In the genomic region with DNA sequence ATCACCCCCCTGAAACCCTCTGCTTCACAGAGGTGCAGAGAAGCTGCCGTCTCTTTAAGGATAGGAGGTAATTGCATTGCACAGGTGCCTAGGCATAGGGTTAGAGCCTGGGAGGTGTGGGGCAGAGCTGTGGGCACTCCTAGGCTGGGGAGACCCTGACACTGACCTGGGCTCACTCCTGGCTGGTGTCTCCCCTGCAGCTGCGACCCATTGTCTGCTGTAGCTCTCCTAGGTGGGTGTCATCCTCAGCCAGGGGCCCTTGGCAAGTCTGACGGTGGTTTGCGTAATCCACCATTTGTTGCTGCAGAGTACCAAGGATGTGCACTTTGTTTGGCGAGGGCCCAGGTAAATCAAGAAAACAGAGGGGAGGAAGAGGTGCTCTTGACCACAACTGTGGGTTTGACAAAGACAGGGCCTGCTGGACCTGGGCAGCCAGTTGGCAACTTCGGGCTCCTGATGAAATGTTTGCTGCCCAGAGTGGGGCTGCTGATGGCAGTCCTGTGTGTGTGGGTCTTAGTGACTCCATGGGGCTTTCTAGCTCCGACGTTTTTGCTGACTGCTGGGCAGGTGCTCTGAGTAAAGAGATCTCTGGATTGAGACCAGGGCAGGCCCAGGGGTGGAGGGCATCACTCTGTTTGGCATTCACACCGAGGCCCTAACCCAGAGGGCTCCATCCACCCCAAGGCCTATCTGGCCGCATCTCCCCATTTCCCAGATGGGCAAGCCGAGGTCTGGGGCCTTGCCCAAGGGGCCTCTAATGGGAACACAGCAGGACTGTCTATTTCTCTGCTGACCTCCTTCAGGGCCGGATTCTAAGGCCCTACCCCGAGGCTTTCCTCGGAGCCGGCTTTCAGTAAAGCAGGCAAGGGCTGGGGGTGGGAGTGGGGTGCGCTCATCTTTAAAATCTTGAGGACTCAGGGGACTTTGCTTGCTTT, we compare ENCODE assay signal across 17 cellular contexts.
"Had no signal": no experiment of that assay in that cellular context is flagged by ENCODE, and none has a peak within 500 bp of the region (broad histone marks: within the 10 kb centered on the region; RNA-seq: fewer than 3 reads in every experiment).

No MANE protein-coding gene starts in this region.

- H3K4me3 ChIP-seq: cardiac muscle cell, vagina had no signal

- DNase-seq: activated CD4-positive, alpha-beta T cell treated with anti-CD3 and anti-CD28 coated beads for 4 hours; activated CD8-positive, alpha-beta memory T cell treated with anti-CD3 and anti-CD28 coated beads, Interleukin-2, amount 50 U/mL, for 4 hours; activated CD8-positive, alpha-beta T cell treated with anti-CD3 and anti-CD28 coated beads for 36 hours; activated naive CD4-positive, alpha-beta T cell; activated T-cell treated with anti-CD3 and anti-CD28 coated beads, Interleukin-2, amount 50 U/mL, for 72 hours; cortex of kidney; effector memory CD4-positive, alpha-beta T cell; erythroblast; glutamatergic neuron; immature natural killer cell; natural killer cell; stimulated activated CD4-positive, alpha-beta T cell treated with anti-CD3 and anti-CD28 coated beads, Interleukin-4, amount 100 ng/mL, for 1 hour; stimulated activated naive CD8-positive, alpha-beta T cell treated with anti-CD3 and anti-CD28 coated beads, Interleukin-15, amount 100 ng/mL, for 72 hours; SW 1271; WERI-Rb-1 had no signal

- ATAC-seq: activated CD8-positive, alpha-beta T cell treated with anti-CD3 and anti-CD28 coated beads for 36 hours; natural killer cell; stimulated activated naive CD8-positive, alpha-beta T cell treated with anti-CD3 and anti-CD28 coated beads, Interleukin-15, amount 100 ng/mL, for 72 hours had no signal

- H3K27me3 ChIP-seq: cardiac muscle cell, vagina had no signal

- H3K27ac ChIP-seq: cardiac muscle cell, vagina, WERI-Rb-1 had no signal

- H3K9me3 ChIP-seq: vagina had no signal

- H3K36me3 ChIP-seq: cardiac muscle cell, vagina, WERI-Rb-1 had no signal
